Comparison of ENCODE assay signal across 1 cellular context in genomic region chr14:104507443-104507842, GRCh38.
TF ChIP-seq lines count a peak whose summit lies in the region.

No MANE protein-coding gene starts in this region.

TF ChIP-seq in GM23338, 12 proteins besides CTCF, POLR2A, EP300 and RAD21 (continued from another document):
- no peak for TF ChIP-seq ZNF462 (CRISPR knock-in tag; IDR thresholded peaks at IDR 0.05)
- no peak for TF ChIP-seq EZH2phosphoT487 (IDR thresholded peaks at IDR 0.05; ENCODE audit: unreplicated experiment)
